8 cellular contexts compared by ENCODE assay signal in the genomic region with DNA sequence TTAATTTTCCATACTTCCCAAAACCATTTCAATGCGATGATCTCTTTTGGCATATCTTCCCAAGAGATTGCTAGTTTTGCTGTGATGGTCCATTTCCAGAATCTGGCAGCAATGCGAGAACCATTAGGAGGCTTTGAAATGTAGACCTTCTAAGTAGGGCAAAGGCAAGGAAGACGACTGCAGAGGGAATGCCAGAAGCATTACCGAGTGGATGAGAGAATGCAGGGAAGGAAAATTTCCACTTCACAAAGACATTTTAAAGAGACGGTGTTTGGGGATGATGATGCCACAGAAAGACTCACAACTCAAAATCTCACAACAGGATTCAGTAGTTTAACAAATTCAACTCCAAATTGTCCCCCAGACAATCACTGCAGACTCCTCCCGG. TPM values are rescaled to one million over a fixed set of nuclear protein-coding genes. Genes with fewer than 3 reads are reported as not detected.
A peak's percentile ranks its signal among the peaks of the same experiment; 100 is the strongest.
DNase-seq lines count a peak whose midpoint lies in the region; ATAC-seq, FAIRE-seq and TF ChIP-seq lines count a peak whose summit lies in the region.

No MANE protein-coding gene starts in this region.

- H3K9ac ChIP-seq in liver (ENCODE audit: low read depth in 1 of 2, low read length in 2 of 2), result no peak overlapping the region

- H3K4me3 ChIP-seq in liver (ENCODE audit: low read depth in 1 of 3, low read length in 3 of 3) (peak overlapping the region; percentile 65 to 76 (median 71)), upper lobe of left lung (peak overlapping the region in 3 of 4 donors; percentile 60 to 71 (median 69))

- FAIRE-seq in GM12891 (lab: Jason Lieb, UNC), result no peak

- no peak for TF ChIP-seq EP300 in upper lobe of left lung (IDR thresholded peaks at IDR 0.05)

- no peak for ATAC-seq in stimulated activated naive CD8-positive, alpha-beta T cell treated with anti-CD3 and anti-CD28 coated beads, Interleukin-15, Interleukin-2, amounts not matched to agents 100 U/mL and 50 U/mL, for 24 hours
- ATAC-seq in upper lobe of left lung (ENCODE audit: low FRiP score in 2 of 2), result peak in 1 of 2 donors; percentile 12

- no peaks in the 10 kb centered on the region for H3K27me3 Mint-ChIP-seq in stimulated activated naive CD8-positive, alpha-beta T cell treated with anti-CD3 and anti-CD28 coated beads, Interleukin-15, Interleukin-2, amounts not matched to agents 100 ng/mL and 50 ng/mL, for 24 hours
- H3K27me3 Mint-ChIP-seq in brain, result peaks cover 13% of the 10 kb centered on the region

- H3K9me3 ChIP-seq in liver (ENCODE audit: control insufficient read depth in 4 of 4, low read length in 3 of 4) (no peaks in the 10 kb centered on the region), upper lobe of left lung (no peaks in the 10 kb centered on the region)

- H3K4me1 ChIP-seq in liver (ENCODE audit: control insufficient read depth in 4 of 4, insufficient read depth in 4 of 4, low read length in 3 of 4) (peaks cover 0 to 15% (median 10%) of the 10 kb centered on the region in 4 donors), upper lobe of left lung (peaks cover 0 to 13% (median 6%) of the 10 kb centered on the region in 4 donors)

- H3K27ac ChIP-seq in liver (ENCODE audit: low read depth in 1 of 2, low read length in 2 of 2) (no peak overlapping the region), upper lobe of left lung (peak overlapping the region; percentile 77 to 88 (median 84))

- in situ Hi-C loops in GM13976 (cut with MboI; ENCODE audit: low sequenced_read_pairs, unreplicated experiment), result no loop called here

- no peak for DNase-seq in stimulated activated naive CD8-positive, alpha-beta T cell treated with anti-CD3 and anti-CD28 coated beads, Interleukin-15, Interleukin-2, amounts not matched to agents 100 U/mL and 50 U/mL, for 24 hours
- DNase-seq in upper lobe of left lung (no peak), GM12891 (ENCODE audit: insufficient read length, low spot score) (no peak), GM13976 (ENCODE audit: low spot score) (no peak), COR-L47 (lab: John Stamatoyannopoulos, UW) (no peak)

- TF ChIP-seq CTCF in brain (conservative IDR thresholded peaks at IDR 0.05) (no peak), liver (IDR thresholded peaks at IDR 0.05; ENCODE audit: low read depth, low read length, missing input control) (no peak), upper lobe of left lung (IDR thresholded peaks at IDR 0.05) (no peak), GM13976 (IDR thresholded peaks at IDR 0.05; ENCODE audit: borderline replicate concordance, control extremely low read depth, extremely low read depth, insufficient read depth, missing control alignments) (no peak)

- peak overlapping the region; percentile 15 for H3K27ac Mint-ChIP-seq in stimulated activated naive CD8-positive, alpha-beta T cell treated with anti-CD3 and anti-CD28 coated beads, Interleukin-15, Interleukin-2, amounts not matched to agents 100 ng/mL and 50 ng/mL, for 24 hours
- peak overlapping the region; percentile 86 to 96 (median 93) for H3K27ac Mint-ChIP-seq in brain

- H3K4me3 Mint-ChIP-seq in stimulated activated naive CD8-positive, alpha-beta T cell treated with anti-CD3 and anti-CD28 coated beads, Interleukin-15, Interleukin-2, amounts not matched to agents 100 ng/mL and 50 ng/mL, for 24 hours, result peak overlapping the region; percentile 90
- H3K4me3 Mint-ChIP-seq in brain, result peak overlapping the region; percentile 90 to 97 (median 93)

- H3K4me1 Mint-ChIP-seq in stimulated activated naive CD8-positive, alpha-beta T cell treated with anti-CD3 and anti-CD28 coated beads, Interleukin-15, Interleukin-2, amounts not matched to agents 100 ng/mL and 50 ng/mL, for 24 hours (ENCODE audit: low read depth), result peaks cover 25% of the 10 kb centered on the region
- H3K4me1 Mint-ChIP-seq in brain, result peaks cover 37% of the 10 kb centered on the region

- H3K36me3 ChIP-seq in liver (ENCODE audit: control insufficient read depth in 4 of 4, insufficient read depth in 3 of 4, low read depth in 1 of 4, low read length in 3 of 4) (no peaks in the 10 kb centered on the region), upper lobe of left lung (no peaks in the 10 kb centered on the region)

- H3K36me3 Mint-ChIP-seq in stimulated activated naive CD8-positive, alpha-beta T cell treated with anti-CD3 and anti-CD28 coated beads, Interleukin-15, Interleukin-2, amounts not matched to agents 100 ng/mL and 50 ng/mL, for 24 hours (ENCODE audit: low read depth), result no peaks in the 10 kb centered on the region
- no peaks in the 10 kb centered on the region for H3K36me3 Mint-ChIP-seq in brain

- no peaks in the 10 kb centered on the region for H3K27me3 ChIP-seq in liver (ENCODE audit: control insufficient read depth in 4 of 4, insufficient read depth in 4 of 4, low read length in 3 of 4)
- no peaks in the 10 kb centered on the region for H3K27me3 ChIP-seq in upper lobe of left lung

- TF ChIP-seq POLR2A in upper lobe of left lung (IDR thresholded peaks at IDR 0.05) (no peak), GM12891 (IDR thresholded peaks at IDR 0.05; ENCODE audit: low read depth, low read length) (no peak)

- H3K9me3 Mint-ChIP-seq in stimulated activated naive CD8-positive, alpha-beta T cell treated with anti-CD3 and anti-CD28 coated beads, Interleukin-15, Interleukin-2, amounts not matched to agents 100 ng/mL and 50 ng/mL, for 24 hours, result no peaks in the 10 kb centered on the region
- no peaks in the 10 kb centered on the region for H3K9me3 Mint-ChIP-seq in brain

- 18% methylated on average over 6 of the region's 6 CpGs for WGBS in liver
- WGBS in upper lobe of left lung, 2 donors, result 12 to 13% methylated on average over 6 of the region's 6 CpGs

- TF ChIP-seq RAD21 in liver (IDR thresholded peaks at IDR 0.05), result no peak

TF ChIP-seq in liver, 16 proteins besides CTCF, POLR2A, EP300 and RAD21 (continues in another document):
- TF ChIP-seq EGR1 (IDR thresholded peaks at IDR 0.05; ENCODE audit: low read depth in 2 of 2) (no peak), RXRA (IDR thresholded peaks at IDR 0.05) (no peak), NR2F2 (IDR thresholded peaks at IDR 0.05) (no peak), HNF4A (conservative IDR thresholded peaks at IDR 0.05) (no peak), SP1 (IDR thresholded peaks at IDR 0.05) (no peak), FOXA1 (IDR thresholded peaks at IDR 0.05) (no peak), GABPA (IDR thresholded peaks at IDR 0.05 in 1 of 2, conservative IDR thresholded peaks at IDR 0.05 in 1 of 2) (no peak)
- TF ChIP-seq, protein P1, sequence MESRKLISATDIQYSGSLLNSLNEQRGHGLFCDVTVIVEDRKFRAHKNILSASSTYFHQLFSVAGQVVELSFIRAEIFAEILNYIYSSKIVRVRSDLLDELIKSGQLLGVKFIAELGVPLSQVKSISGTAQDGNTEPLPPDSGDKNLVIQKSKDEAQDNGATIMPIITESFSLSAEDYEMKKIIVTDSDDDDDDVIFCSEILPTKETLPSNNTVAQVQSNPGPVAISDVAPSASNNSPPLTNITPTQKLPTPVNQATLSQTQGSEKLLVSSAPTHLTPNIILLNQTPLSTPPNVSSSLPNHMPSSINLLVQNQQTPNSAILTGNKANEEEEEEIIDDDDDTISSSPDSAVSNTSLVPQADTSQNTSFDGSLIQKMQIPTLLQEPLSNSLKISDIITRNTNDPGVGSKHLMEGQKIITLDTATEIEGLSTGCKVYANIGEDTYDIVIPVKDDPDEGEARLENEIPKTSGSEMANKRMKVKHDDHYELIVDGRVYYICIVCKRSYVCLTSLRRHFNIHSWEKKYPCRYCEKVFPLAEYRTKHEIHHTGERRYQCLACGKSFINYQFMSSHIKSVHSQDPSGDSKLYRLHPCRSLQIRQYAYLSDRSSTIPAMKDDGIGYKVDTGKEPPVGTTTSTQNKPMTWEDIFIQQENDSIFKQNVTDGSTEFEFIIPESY (IDR thresholded peaks at IDR 0.05), result no peak
- TF ChIP-seq, protein P2, sequence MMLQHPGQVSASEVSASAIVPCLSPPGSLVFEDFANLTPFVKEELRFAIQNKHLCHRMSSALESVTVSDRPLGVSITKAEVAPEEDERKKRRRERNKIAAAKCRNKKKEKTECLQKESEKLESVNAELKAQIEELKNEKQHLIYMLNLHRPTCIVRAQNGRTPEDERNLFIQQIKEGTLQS (IDR thresholded peaks at IDR 0.05), result no peak

TF ChIP-seq in GM12891, 5 proteins besides CTCF, POLR2A, EP300 and RAD21:
- TF ChIP-seq POLR2AphosphoS5 (IDR thresholded peaks at IDR 0.05; ENCODE audit: low read depth, low read length) (no peak), TAF1 (IDR thresholded peaks at IDR 0.05; ENCODE audit: low read depth, low read length) (no peak), SPI1 (IDR thresholded peaks at IDR 0.05; ENCODE audit: low read depth, low read length) (no peak), PAX5 (IDR thresholded peaks at IDR 0.05; ENCODE audit: insufficient read depth, low read length, severe bottlenecking) (no peak), POU2F2 (IDR thresholded peaks at IDR 0.05; ENCODE audit: low read depth, low read length) (no peak)

RNA-seq across cellular contexts. Expression of a gene that starts 0.5 kb away (rescaled TPM):
- polyA plus RNA-seq in brain (ENCODE audit: insufficient read depth, low read depth, low replicate concordance) (0.85 TPM), liver (under 1 TPM; 0.02 to 0.07 TPM)
- total RNA-seq in liver (under 1 TPM; 0.25 to 0.75 TPM), upper lobe of left lung (10 to 100 TPM in 3 of 6 donors, 1 to 10 TPM in 3; 2.0 to 33.4 (median 8.0) TPM)
- polyA plus RNA-seq in GM12891 (2012; ENCODE audit: low read depth, missing spikeins), result not detected

RNA-seq across cellular contexts. Expression of a gene that starts 2.0 kb away (rescaled TPM):
- polyA plus RNA-seq in brain (ENCODE audit: insufficient read depth, low read depth, low replicate concordance) (not detected), liver (not detected)
- total RNA-seq in liver (not detected), upper lobe of left lung (under 1 TPM in 4 of 6 donors, not detected in 2; 0.09 to 0.49 (median 0.29) TPM)
- polyA plus RNA-seq in GM12891 (2012; ENCODE audit: low read depth, missing spikeins), result not detected

Comparison
In these comparisons a context has a peak if more than half of its experiments do, and no peak if none do; other contexts are left out.
1. H3K27ac ChIP-seq: peak in upper lobe of left lung (4 of 4); none in liver (0 of 2).